Comparison of ENCODE assay signal across 8 cellular contexts in the genomic region with DNA sequence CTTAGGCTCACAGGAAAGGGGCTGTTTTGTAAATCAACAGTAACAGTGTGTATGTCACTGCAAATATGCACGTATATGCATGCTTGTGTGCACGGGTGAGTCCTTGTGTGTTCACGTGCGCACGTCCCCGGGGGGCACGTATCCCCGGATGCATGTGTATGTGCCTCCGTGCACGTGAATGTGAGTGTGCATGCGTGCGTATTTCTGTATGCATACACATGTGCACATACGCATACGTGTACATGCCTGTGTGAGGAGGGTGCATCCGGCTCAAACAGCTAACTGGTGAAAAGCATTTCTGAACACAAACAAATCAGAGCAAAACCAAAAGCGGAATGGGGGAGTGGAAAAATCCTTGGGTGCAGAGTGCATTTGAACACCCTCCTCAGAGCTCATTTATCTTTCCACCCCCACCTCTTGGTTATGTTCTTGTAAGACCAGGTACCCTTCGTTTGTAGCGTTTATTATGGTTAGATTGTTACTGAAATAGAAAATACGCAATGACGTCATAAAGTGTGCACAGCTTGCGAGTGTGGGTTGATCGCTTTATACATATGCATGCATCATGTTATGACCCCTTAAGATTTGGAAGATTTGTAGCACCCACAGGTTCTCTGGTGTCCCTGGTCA. TPM values are rescaled to one million over a fixed set of nuclear protein-coding genes. Genes with fewer than 3 reads are reported as not detected.
DNase-seq lines count a peak whose midpoint lies in the region; ATAC-seq and TF ChIP-seq lines count a peak whose summit lies in the region.

No MANE protein-coding gene starts in this region.

- H3K4me3 ChIP-seq in A673 (ENCODE audit: low read depth, low read length, poor library complexity, severe bottlenecking) (peak overlapping the region; percentile 39), IMR-90 (ENCODE audit: insufficient read depth, low read depth, low read length) (no peak overlapping the region)

- TF ChIP-seq RAD21 in IMR-90 (IDR thresholded peaks at IDR 0.05; ENCODE audit: low read length): no peak

- dilution Hi-C loops in IMR-90 (cut with HindIII; ENCODE audit: low sequenced_read_pairs, unreplicated experiment): no loop called here

- H3K9ac ChIP-seq in IMR-90 (ENCODE audit: low read depth, low read length): no peak overlapping the region

- no peaks in the 10 kb centered on the region for H3K9me3 ChIP-seq in A673 (ENCODE audit: low read depth, low read length, poor library complexity, severe bottlenecking)
- H3K9me3 ChIP-seq in IMR-90 (ENCODE audit: control insufficient read depth, insufficient read depth, low read length): no peaks in the 10 kb centered on the region

- POLR2A ChIA-PET in A673 (lab: Charles Lee; ENCODE audit: low non-redundant PET): interaction anchor here (0.5 kb wide), 1 partner anchor 383 kb away, joined by 4 read pairs; no protein-coding TSS in a partner anchor
- POLR2A ChIA-PET in IMR-90 (lab: Charles Lee; ENCODE audit: unreplicated experiment): no interaction called here

- no peak overlapping the region for H3K4ac ChIP-seq in IMR-90 (ENCODE audit: low read depth, low read length)

- no peaks in the 10 kb centered on the region for H3K27me3 ChIP-seq in A673 (replicated peaks; ENCODE audit: insufficient read depth, low read depth, low read length, poor library complexity)
- H3K27me3 ChIP-seq in IMR-90 (ENCODE audit: control insufficient read depth, insufficient read depth, low read length): peaks cover 2% of the 10 kb centered on the region; the same call in 1 of the 2 replicates
- H3K27me3 ChIP-seq in foreskin keratinocyte: no peaks in the 10 kb centered on the region

- no peak for TF ChIP-seq CTCF in A673 (conservative IDR thresholded peaks at IDR 0.05; ENCODE audit: low read depth, low read length)
- no peak for TF ChIP-seq CTCF in IMR-90 (conservative IDR thresholded peaks at IDR 0.05; ENCODE audit: low read depth, low read length)
- no peak for TF ChIP-seq CTCF in foreskin keratinocyte (conservative IDR thresholded peaks at IDR 0.05)

- DNase-seq in A673 (ENCODE audit: low spot score): no peak
- no peak for DNase-seq in IMR-90
- DNase-seq in activated CD8-positive, alpha-beta memory T cell treated with anti-CD3 and anti-CD28 coated beads, Interleukin-2, amount 50 U/mL, for 48 hours: peak; percentile 81
- DNase-seq in foreskin keratinocyte: no peak
- DNase-seq in stimulated activated CD4-positive, alpha-beta T cell treated with anti-CD3 and anti-CD28 coated beads, Interleukin-4, amount 100 ng/mL, for 48 hours (ENCODE audit: low read depth in 2 of 2): peak; percentile 38 to 46
- no peak for DNase-seq in midbrain (lab: John Stamatoyannopoulos, UW)
- no peak for DNase-seq in iPS-NIHi11 (ENCODE audit: low spot score)

- ATAC-seq in IMR-90 (ENCODE audit: low read depth) (peak; percentile 12; the same call in 1 of the 2 replicates), foreskin keratinocyte (peak; percentile 20)

- no peaks in the 10 kb centered on the region for H3K79me1 ChIP-seq in IMR-90 (ENCODE audit: low read depth in 1 of 2, low read length in 2 of 2)

- no peak overlapping the region for H2AFZ ChIP-seq in IMR-90 (replicated peaks; ENCODE audit: low read length, poor library complexity)

- no peak overlapping the region for H3K14ac ChIP-seq in IMR-90 (replicated peaks; ENCODE audit: low read depth, low read length)

- no peak overlapping the region for H4K91ac ChIP-seq in IMR-90 (ENCODE audit: insufficient read depth, low read depth, low read length)

- peak; percentile 25 for TF ChIP-seq POLR2A in GM19193 (IDR thresholded peaks at IDR 0.05; ENCODE audit: extremely low read depth, insufficient read depth, insufficient read length)
- TF ChIP-seq POLR2A in IMR-90 (IDR thresholded peaks at IDR 0.05; ENCODE audit: low read depth, low read length): no peak

- no peak overlapping the region for H2BK120ac ChIP-seq in IMR-90 (ENCODE audit: low read depth, low read length)

- H2BK20ac ChIP-seq in IMR-90 (ENCODE audit: low read depth, low read length): no peak overlapping the region

- intact Hi-C loops in A673 (cut with micrococcal nuclease; ENCODE audit: unreplicated experiment) (loop anchor here (1.0 to 5.0 kb wide), 3 partner anchors 45 to 474 kb away; no protein-coding TSS in a partner anchor), IMR-90 (cut with micrococcal nuclease) (loop anchor here (5.0 kb wide), 2 partner anchors 44 to 71 kb away; partner anchors contain the start of gene CPT1B)

- H3K4me2 ChIP-seq in IMR-90 (ENCODE audit: low read depth, low read length): peak overlapping the region; percentile 75; the same call in 1 of the 2 replicates

- H2AK5ac ChIP-seq in IMR-90 (ENCODE audit: low read depth, low read length): no peak overlapping the region

- no peak overlapping the region for H3K27ac ChIP-seq in A673 (ENCODE audit: low read depth, low read length, poor library complexity, severe bottlenecking)
- no peak overlapping the region for H3K27ac ChIP-seq in IMR-90 (ENCODE audit: insufficient read depth, low read length)
- H3K27ac ChIP-seq in foreskin keratinocyte: no peak overlapping the region

- peak overlapping the region; percentile 82 for H2AK9ac ChIP-seq in IMR-90 (replicated peaks; ENCODE audit: low read depth, low read length, poor library complexity)

- no peak overlapping the region for H2BK15ac ChIP-seq in IMR-90 (ENCODE audit: low read depth, low read length)

- no peaks in the 10 kb centered on the region for H3K36me3 ChIP-seq in A673 (ENCODE audit: insufficient read depth, low read length, poor library complexity, severe bottlenecking)
- H3K36me3 ChIP-seq in IMR-90 (ENCODE audit: control insufficient read depth, insufficient read depth, low read length): peaks cover 2% of the 10 kb centered on the region; the same call in 1 of the 2 replicates

- H3K56ac ChIP-seq in IMR-90 (ENCODE audit: extremely low read depth, insufficient read depth, low read length): no peak overlapping the region

- BruUV-seq in A673 (replicated peaks; lab: Mats Ljungman, UMichigan) (no TSS peak), IMR-90 (replicated peaks; lab: Mats Ljungman, UMichigan) (no TSS peak)

- H4K20me1 ChIP-seq in IMR-90 (ENCODE audit: insufficient read depth, low read length): peaks cover 5% of the 10 kb centered on the region

- in situ Hi-C loops in IMR-90 (cut with MboI; ENCODE audit: low sequenced_read_pairs): no loop called here

- 58% methylated on average over 14 of the region's 22 CpGs; no CpG with 5 or more reads in 1 of the 2 experiments for WGBS in IMR-90 (ENCODE audit: extremely low coverage in 2 of 2, insufficient read length in 1 of 2), 2 experiments

- H3K9me1 ChIP-seq in IMR-90 (ENCODE audit: insufficient read depth, low read length): 0 out of 2 replicates have a peak, but pooled peaks cover 3% of the 10 kb centered on the region

- H3K4me1 ChIP-seq in A673 (ENCODE audit: insufficient read depth, low read length, poor library complexity, severe bottlenecking) (peaks cover 14% of the 10 kb centered on the region), IMR-90 (ENCODE audit: control insufficient read depth, insufficient read depth, low read length) (peaks cover 7% of the 10 kb centered on the region; the same call in 1 of the 2 replicates), foreskin keratinocyte (peaks cover 10% of the 10 kb centered on the region)

- H3K18ac ChIP-seq in IMR-90 (ENCODE audit: low read depth, low read length): no peak overlapping the region

- H3K23ac ChIP-seq in IMR-90 (ENCODE audit: low read depth, low read length): no peak overlapping the region

- no peak overlapping the region for H4K5ac ChIP-seq in IMR-90 (ENCODE audit: low read depth, low read length)

- H4K8ac ChIP-seq in IMR-90 (ENCODE audit: low read depth in 2 of 2, low read length in 2 of 2): no peak overlapping the region

- H2BK5ac ChIP-seq in IMR-90 (ENCODE audit: low read depth, low read length, poor library complexity, severe bottlenecking): no peak overlapping the region

- CTCF ChIA-PET in A673 (lab: Charles Lee): interaction anchor here (0.6 to 1.0 kb wide), 5 partner anchors 12 to 370 kb away, joined by 3 to 8 read pairs (median 3); partner anchors contain the start of genes HDAC10, LMF2 and NCAPH2
- CTCF ChIA-PET in IMR-90 (lab: Yijun Ruan, JAX): interaction anchor here (0.6 kb wide), 2 partner anchors 17 to 376 kb away, joined by 3 read pairs; partner anchors contain the start of gene TUBGCP6

TF ChIP-seq in IMR-90, 13 proteins besides CTCF, POLR2A, EP300 and RAD21 (continues in another document):
- TF ChIP-seq NFE2L2 (IDR thresholded peaks at IDR 0.05; ENCODE audit: low read depth, low read length): no peak

RNA-seq across cellular contexts. Expression of gene ARSA, which starts 7.0 kb away (rescaled TPM):
- total RNA-seq in A673 (2021): 15.6 and 19.6 TPM in 2 replicates
- total RNA-seq in IMR-90 (2012; rRNA removed): 3.1 and 3.4 TPM in 2 replicates
- polyA plus RNA-seq in IMR-90 (2012; rRNA removed): 24.2 and 30.0 TPM in 2 replicates
- 18.3 and 26.7 TPM in 2 replicates for polyA plus RNA-seq in IMR-90 (2012; cell fraction: cytosol; rRNA removed)
- polyA plus RNA-seq in IMR-90 (2012; cell fraction: nucleus; rRNA removed; ENCODE audit: low replicate concordance): 71.9 and 207 TPM in 2 replicates
- 22.7 and 28.8 TPM in 2 replicates for total RNA-seq in foreskin keratinocyte
- polyA plus RNA-seq in foreskin keratinocyte: 23.5 and 29.2 TPM in 2 replicates

RNA-seq across cellular contexts. Expression of gene MAPK8IP2, which starts 20.4 kb away (rescaled TPM):
- total RNA-seq in A673 (2021) (7.8 and 11.5 TPM in 2 replicates), IMR-90 (2012; rRNA removed) (under 0.01 TPM in 2 replicates), foreskin keratinocyte (0.24 and 0.28 TPM in 2 replicates)
- polyA plus RNA-seq in IMR-90 (2012; rRNA removed) (0.14 and 0.22 TPM in 2 replicates), foreskin keratinocyte (0.30 and 0.31 TPM in 2 replicates)
- 0.05 and 0.29 TPM in 2 replicates for polyA plus RNA-seq in IMR-90 (2012; cell fraction: cytosol; rRNA removed)
- 0.30 and 0.50 TPM in 2 replicates for polyA plus RNA-seq in IMR-90 (2012; cell fraction: nucleus; rRNA removed; ENCODE audit: low replicate concordance)

RNA-seq across cellular contexts. Expression of gene CHKB, which starts 38.3 kb away (rescaled TPM):
- total RNA-seq in A673 (2021): 47.6 and 51.4 TPM in 2 replicates
- 7.2 and 8.1 TPM in 2 replicates for total RNA-seq in IMR-90 (2012; rRNA removed)
- 35.3 and 36.9 TPM in 2 replicates for polyA plus RNA-seq in IMR-90 (2012; rRNA removed)
- polyA plus RNA-seq in IMR-90 (2012; cell fraction: cytosol; rRNA removed): 13.3 and 23.2 TPM in 2 replicates
- polyA plus RNA-seq in IMR-90 (2012; cell fraction: nucleus; rRNA removed; ENCODE audit: low replicate concordance): 222 and 243 TPM in 2 replicates
- total RNA-seq in foreskin keratinocyte: 56.2 and 57.3 TPM in 2 replicates
- 59.6 and 60.5 TPM in 2 replicates for polyA plus RNA-seq in foreskin keratinocyte

RNA-seq across cellular contexts. Expression of gene CPT1B, which starts 42.7 kb away (rescaled TPM):
- 19.2 and 28.3 TPM in 2 replicates for total RNA-seq in A673 (2021)
- 0.36 and 0.56 TPM in 2 replicates for total RNA-seq in IMR-90 (2012; rRNA removed)
- 1.8 and 2.1 TPM in 2 replicates for polyA plus RNA-seq in IMR-90 (2012; rRNA removed)
- 0.54 and 0.84 TPM in 2 replicates for polyA plus RNA-seq in IMR-90 (2012; cell fraction: cytosol; rRNA removed)
- polyA plus RNA-seq in IMR-90 (2012; cell fraction: nucleus; rRNA removed; ENCODE audit: low replicate concordance): 16.0 and 22.2 TPM in 2 replicates
- total RNA-seq in foreskin keratinocyte: 5.9 and 7.4 TPM in 2 replicates
- 4.7 and 6.0 TPM in 2 replicates for polyA plus RNA-seq in foreskin keratinocyte

RNA-seq across cellular contexts. Expression of gene SHANK3, which starts 51.6 kb away (rescaled TPM):
- total RNA-seq in A673 (2021) (4.4 and 6.4 TPM in 2 replicates), IMR-90 (2012; rRNA removed) (0.18 and 0.28 TPM in 2 replicates), foreskin keratinocyte (3.7 and 4.0 TPM in 2 replicates)
- polyA plus RNA-seq in IMR-90 (2012; rRNA removed) (1.5 and 2.2 TPM in 2 replicates), foreskin keratinocyte (2.2 and 2.6 TPM in 2 replicates)
- 0.82 and 2.0 TPM in 2 replicates for polyA plus RNA-seq in IMR-90 (2012; cell fraction: cytosol; rRNA removed)
- 5.9 and 11.9 TPM in 2 replicates for polyA plus RNA-seq in IMR-90 (2012; cell fraction: nucleus; rRNA removed; ENCODE audit: low replicate concordance)

Comparison
In these comparisons a context has a peak if more than half of its experiments do, and no peak if none do; other contexts are left out.
1. DNase-seq: peak in activated CD8-positive, alpha-beta memory T cell treated with anti-CD3 and anti-CD28 coated beads, Interleukin-2, amount 50 U/mL, for 48 hours (single experiment) and stimulated activated CD4-positive, alpha-beta T cell treated with anti-CD3 and anti-CD28 coated beads, Interleukin-4, amount 100 ng/mL, for 48 hours (2 of 2); none in A673 (single experiment), IMR-90 (single experiment), foreskin keratinocyte (0 of 2), midbrain (single experiment) and iPS-NIHi11 (single experiment).